1 cellular context compared by ENCODE assay signal in genomic region chrX:72003811-72004750, GRCh38.
TF ChIP-seq lines count a peak whose summit lies in the region.

No MANE protein-coding gene starts in this region.

TF ChIP-seq in K562, 482 proteins besides CTCF, POLR2A, EP300 and RAD21 (continued from another document):
- TF ChIP-seq E4F1 (CRISPR knock-in tag; IDR thresholded peaks at IDR 0.05; ENCODE audit: borderline replicate concordance), result no peak
- no peak for TF ChIP-seq FIP1L1 (IDR thresholded peaks at IDR 0.05; ENCODE audit: low read depth, low read length, poor library complexity, severe bottlenecking)
- no peak for TF ChIP-seq EP400 (IDR thresholded peaks at IDR 0.05)
- TF ChIP-seq HDAC1 (IDR thresholded peaks at IDR 0.05), result no peak
- TF ChIP-seq THAP7 (CRISPR knock-in tag; IDR thresholded peaks at IDR 0.05), result no peak
- TF ChIP-seq RFX7 (CRISPR knock-in tag; IDR thresholded peaks at IDR 0.05), result no peak
- no peak for TF ChIP-seq RBM39 (optimal IDR thresholded peaks at IDR 0.05; ENCODE audit: low read depth, low read length)
- TF ChIP-seq TOE1 (IDR thresholded peaks at IDR 0.05; ENCODE audit: borderline replicate concordance), result no peak
- TF ChIP-seq TOE1 (CRISPR knock-in tag; IDR thresholded peaks at IDR 0.05; ENCODE audit: borderline replicate concordance, low read depth), result no peak
- no peak for TF ChIP-seq NFYB (IDR thresholded peaks at IDR 0.05; ENCODE audit: extremely low read depth, insufficient read length)
- 0 out of 4 replicates have a peak, but pooled peaks of 1 of the 2 experiments have one; percentile 10 for TF ChIP-seq KDM1A (IDR thresholded peaks at IDR 0.05)
- TF ChIP-seq EGR1 (conservative IDR thresholded peaks at IDR 0.05), result no peak
- TF ChIP-seq BCOR (IDR thresholded peaks at IDR 0.05), result peak; percentile 34; the same call in 1 of the 2 replicates
- TF ChIP-seq ZNF133 (CRISPR knock-in tag; IDR thresholded peaks at IDR 0.05), result no peak
- no peak for TF ChIP-seq SP1 (CRISPR knock-in tag; IDR thresholded peaks at IDR 0.05)
- TF ChIP-seq NR2F6 (CRISPR knock-in tag; IDR thresholded peaks at IDR 0.05), result no peak
